ENCODE assay signal across 7 cellular contexts in genomic region chr1:156214024-156214748, GRCh38. TPM values are rescaled to one million over a fixed set of nuclear protein-coding genes. Genes with fewer than 3 reads are reported as not detected.
DNase-seq lines count a peak whose midpoint lies in the region; ATAC-seq, FAIRE-seq and TF ChIP-seq lines count a peak whose summit lies in the region.

No MANE protein-coding gene starts in this region.

- no peak overlapping the region for H4K5ac ChIP-seq in H9 (ENCODE audit: insufficient read length, low read depth, low read length)

- H3K79me2 ChIP-seq in H9 (ENCODE audit: insufficient read depth, low read length) (no peaks in the 10 kb centered on the region), endothelial cell of umbilical vein (ENCODE audit: control insufficient read depth, insufficient read depth, low read length) (peaks cover 8% of the 10 kb centered on the region)

- H3K27ac ChIP-seq in H9 (ENCODE audit: insufficient read length, low read depth, low read length) (no peak overlapping the region), endothelial cell of umbilical vein (ENCODE audit: insufficient read depth, low read depth, low read length) (no peak overlapping the region)

- DNase-seq in H9 (no peak), SHP77 (lab: John Stamatoyannopoulos, UW) (peak; percentile 15 to 49), endothelial cell of umbilical vein (ENCODE audit: low read depth, low spot score) (no peak), progenitor cell of endocrine pancreas (ENCODE audit: low spot score, unreplicated experiment) (no peak), NCI-H1105 (lab: John Stamatoyannopoulos, UW) (no peak)

- H3K4me1 Mint-ChIP-seq in H9 (peaks cover 19% of the 10 kb centered on the region in 2 experiments), progenitor cell of endocrine pancreas (ENCODE audit: low read depth) (peaks cover 10% of the 10 kb centered on the region)

- H4K91ac ChIP-seq in H9 (ENCODE audit: insufficient read length, low read depth, low read length) = no peak overlapping the region

- peaks cover 2% of the 10 kb centered on the region; the same call in 1 of the 2 replicates for H3K27me3 Mint-ChIP-seq in H9 (ENCODE audit: low read depth)
- no peaks in the 10 kb centered on the region for H3K27me3 Mint-ChIP-seq in progenitor cell of endocrine pancreas

- H3K14ac ChIP-seq in H9 (ENCODE audit: insufficient read depth, low read length) = no peak overlapping the region

- no peaks in the 10 kb centered on the region for H3K9me3 ChIP-seq in H9 (ENCODE audit: control insufficient read depth, low read depth, low read length)
- H3K9me3 ChIP-seq in endothelial cell of umbilical vein (replicated peaks; ENCODE audit: control insufficient read depth, insufficient read depth, low read length) = no peaks in the 10 kb centered on the region

- no CpG with 5 or more reads among the region's 16 CpGs for WGBS in H9 (ENCODE audit: extremely low coverage, insufficient read length, low lambda C conversion rate)

- no peak overlapping the region for H3K56ac ChIP-seq in H9 (ENCODE audit: insufficient read length, low read depth, low read length)

- no TSS peak for BruUV-seq in endothelial cell of umbilical vein (replicated peaks; lab: Mats Ljungman, UMichigan)

- dilution Hi-C loops in endothelial cell of umbilical vein (cut with MboI; ENCODE audit: extremely low pct_ligation_motif_present, low sequenced_read_pairs) = no loop called here

- no peak overlapping the region for H3K4ac ChIP-seq in H9 (ENCODE audit: low read depth, low read length)

- no peak overlapping the region for H2AK5ac ChIP-seq in H9 (ENCODE audit: insufficient read length, low read length)

- no peak for TF ChIP-seq POLR2A in endothelial cell of umbilical vein (IDR thresholded peaks at IDR 0.05; ENCODE audit: low read depth, low read length)

- peaks cover 8% of the 10 kb centered on the region for H3K23me2 ChIP-seq in H9 (ENCODE audit: insufficient read length, low read depth, low read length, poor library complexity, severe bottlenecking)

- H3K9me1 ChIP-seq in endothelial cell of umbilical vein (replicated peaks; ENCODE audit: control insufficient read depth, extremely low read depth, insufficient read depth, low read length) = no peaks in the 10 kb centered on the region

- no peak overlapping the region for H2BK5ac ChIP-seq in H9 (ENCODE audit: insufficient read length, low read length)

- no peaks in the 10 kb centered on the region for H3K4me1 ChIP-seq in H9 (ENCODE audit: insufficient read depth, low read length)
- H3K4me1 ChIP-seq in endothelial cell of umbilical vein (ENCODE audit: control insufficient read depth, extremely low read depth, insufficient read depth, low read length) = peaks cover 21% of the 10 kb centered on the region

- ATAC-seq in GM18870 (IDR thresholded peaks at IDR 0.05; ENCODE audit: unreplicated experiment) (no peak), HG03565 (IDR thresholded peaks at IDR 0.05; ENCODE audit: unreplicated experiment) (no peak)

- H3K4me3 ChIP-seq in endothelial cell of umbilical vein (replicated peaks in 1 of 3; ENCODE audit: insufficient read depth in 1 of 3, low read depth in 1 of 3, low read length in 3 of 3) = no peak overlapping the region

- no peaks in the 10 kb centered on the region for H3K79me1 ChIP-seq in H9 (ENCODE audit: insufficient read depth, low read depth, low read length, poor library complexity, severe bottlenecking)

- no peak overlapping the region for H3K23ac ChIP-seq in H9 (ENCODE audit: insufficient read length, low read depth, low read length)

- H2BK12ac ChIP-seq in H9 (ENCODE audit: insufficient read length, low read depth, low read length) = no peak overlapping the region

- H4K8ac ChIP-seq in H9 (replicated peaks; ENCODE audit: insufficient read length, low read depth, low read length) = no peak overlapping the region

- CTCF ChIA-PET in endothelial cell of umbilical vein (lab: Charles Lee) = interaction anchor here (3.1 to 4.6 kb wide), 2 partner anchors 10 to 67 kb away, joined by 28 to 43 read pairs; no protein-coding TSS in a partner anchor

- no peak overlapping the region for H2BK15ac ChIP-seq in H9 (ENCODE audit: low read depth, low read length)

- no peak for FAIRE-seq in endothelial cell of umbilical vein (lab: Jason Lieb, UNC)

- no peak overlapping the region for H2BK20ac ChIP-seq in H9 (ENCODE audit: low read depth, low read length, poor library complexity, severe bottlenecking)

- no peaks in the 10 kb centered on the region for H3K27me3 ChIP-seq in H9 (ENCODE audit: insufficient read depth, low read length)
- no peaks in the 10 kb centered on the region for H3K27me3 ChIP-seq in endothelial cell of umbilical vein (ENCODE audit: control insufficient read depth in 2 of 2, insufficient read depth in 2 of 2, low read length in 2 of 2)

- H3K9ac ChIP-seq in H9 (ENCODE audit: extremely low read depth, insufficient read length, low read length) = no peak overlapping the region
- H3K9ac ChIP-seq in endothelial cell of umbilical vein (replicated peaks; ENCODE audit: extremely low read depth, insufficient read depth, low read length) = no peak overlapping the region

- H2AFZ ChIP-seq in H9 (ENCODE audit: low read length) (no peak overlapping the region), endothelial cell of umbilical vein (ENCODE audit: low read depth, low read length) (no peak overlapping the region)

- TF ChIP-seq CTCF in H9 (conservative IDR thresholded peaks at IDR 0.05) (no peak), endothelial cell of umbilical vein (IDR thresholded peaks at IDR 0.05; ENCODE audit: extremely low read depth in 1 of 2, insufficient read depth in 1 of 2, low read depth in 1 of 2, low read length in 2 of 2) (no peak), progenitor cell of endocrine pancreas (IDR thresholded peaks at IDR 0.05; ENCODE audit: unreplicated experiment) (no peak)

- H3K36me3 Mint-ChIP-seq in H9 (ENCODE audit: insufficient read depth in 1 of 3, low read depth in 3 of 3) (peaks cover 15 to 60% (median 29%) of the 10 kb centered on the region in 3 experiments), progenitor cell of endocrine pancreas (ENCODE audit: insufficient read depth) (peaks cover 4% of the 10 kb centered on the region)

- peaks cover 0 to 9% of the 10 kb centered on the region in 2 experiments for H3K36me3 ChIP-seq in endothelial cell of umbilical vein (ENCODE audit: control insufficient read depth in 2 of 2, extremely low read depth in 1 of 2, insufficient read depth in 2 of 2, low read length in 2 of 2)

- H3K9me3 Mint-ChIP-seq in H9 = no peaks in the 10 kb centered on the region
- H3K9me3 Mint-ChIP-seq in progenitor cell of endocrine pancreas (ENCODE audit: low read depth) = no peaks in the 10 kb centered on the region

- peak overlapping the region; percentile 67 to 94 for H3K4me3 Mint-ChIP-seq in H9
- peak overlapping the region; percentile 65 for H3K4me3 Mint-ChIP-seq in progenitor cell of endocrine pancreas (ENCODE audit: low read depth)

- no peak overlapping the region for H3K18ac ChIP-seq in H9 (ENCODE audit: insufficient read length, low read depth, low read length)

- POLR2A ChIA-PET in endothelial cell of umbilical vein (lab: Charles Lee) = interaction anchor here (1.6 kb wide), 1 partner anchor 67 kb away, joined by 3 read pairs; no protein-coding TSS in a partner anchor

- no peaks in the 10 kb centered on the region for H4K20me1 ChIP-seq in H9 (ENCODE audit: control insufficient read depth, insufficient read depth, insufficient read length)
- H4K20me1 ChIP-seq in endothelial cell of umbilical vein (replicated peaks; ENCODE audit: control insufficient read depth, extremely low read depth, insufficient read depth, low read length) = no peaks in the 10 kb centered on the region

- H3T11ph ChIP-seq in H9 (ENCODE audit: low read length) = no peak overlapping the region

- intact Hi-C loops in endothelial cell of umbilical vein (cut with micrococcal nuclease) = loop anchor here (5.0 kb wide), 1 partner anchor 112 kb away; no protein-coding TSS in a partner anchor

- H3K27ac Mint-ChIP-seq in H9 (peak overlapping the region in 2 of 3 experiments; percentile 78 to 90; a peak in 4 of 7 replicates), progenitor cell of endocrine pancreas (peak overlapping the region; percentile 62)

- H2BK120ac ChIP-seq in H9 (ENCODE audit: low read depth, low read length, poor library complexity, severe bottlenecking) = no peak overlapping the region

- H3K4me2 ChIP-seq in H9 (ENCODE audit: insufficient read depth, insufficient read length, low read length) (no peak overlapping the region), endothelial cell of umbilical vein (ENCODE audit: insufficient read depth, low read length) (peak overlapping the region; percentile 89)

RNA-seq across cellular contexts. Expression of gene PMF1, which starts 1.4 kb away (rescaled TPM):
- total RNA-seq in H9 (2021) (136 and 143 TPM in 2 replicates), endothelial cell of umbilical vein (58.4 and 61.6 TPM in 2 replicates), progenitor cell of endocrine pancreas (77.7 and 80.9 TPM in 2 replicates)
- 134 and 147 TPM in 2 replicates for polyA plus RNA-seq in endothelial cell of umbilical vein
- 97.0 and 102 TPM in 2 replicates for polyA plus RNA-seq in endothelial cell of umbilical vein (2011; cell fraction: cytosol; rRNA removed)
- polyA plus RNA-seq in endothelial cell of umbilical vein (2011; cell fraction: nucleus; rRNA removed) = 64.6 and 66.0 TPM in 2 replicates
- 35.0 and 37.3 TPM in 2 replicates for polyA plus RNA-seq in endothelial cell of umbilical vein (2012)
- polyA minus RNA-seq in endothelial cell of umbilical vein = 36.0 and 43.0 TPM in 2 replicates
- polyA minus RNA-seq in endothelial cell of umbilical vein (2011; cell fraction: cytosol; rRNA and poly(A)+ RNA removed) = 28.6 TPM
- 14.3 and 15.8 TPM in 2 replicates for polyA minus RNA-seq in endothelial cell of umbilical vein (2011; cell fraction: nucleus; rRNA and poly(A)+ RNA removed)

RNA-seq across cellular contexts. Expression of gene SLC25A44, which starts 20.3 kb away (rescaled TPM):
- total RNA-seq in H9 (2021) = 40.2 and 47.4 TPM in 2 replicates
- total RNA-seq in endothelial cell of umbilical vein = 24.0 and 26.3 TPM in 2 replicates
- polyA plus RNA-seq in endothelial cell of umbilical vein = 30.2 and 30.6 TPM in 2 replicates
- polyA plus RNA-seq in endothelial cell of umbilical vein (2011; cell fraction: cytosol; rRNA removed) = 25.9 and 28.4 TPM in 2 replicates
- polyA plus RNA-seq in endothelial cell of umbilical vein (2011; cell fraction: nucleus; rRNA removed) = 23.9 and 25.4 TPM in 2 replicates
- 19.5 and 23.2 TPM in 2 replicates for polyA plus RNA-seq in endothelial cell of umbilical vein (2012)
- 45.7 and 46.5 TPM in 2 replicates for polyA minus RNA-seq in endothelial cell of umbilical vein
- 19.2 TPM for polyA minus RNA-seq in endothelial cell of umbilical vein (2011; cell fraction: cytosol; rRNA and poly(A)+ RNA removed)
- polyA minus RNA-seq in endothelial cell of umbilical vein (2011; cell fraction: nucleus; rRNA and poly(A)+ RNA removed) = 10.6 and 15.9 TPM in 2 replicates
- 14.3 and 20.4 TPM in 2 replicates for total RNA-seq in progenitor cell of endocrine pancreas

RNA-seq across cellular contexts. Expression of gene BGLAP, which starts 27.8 kb away (rescaled TPM):
- 2.4 and 3.0 TPM in 2 replicates for total RNA-seq in H9 (2021)
- total RNA-seq in endothelial cell of umbilical vein = 1.0 and 2.4 TPM in 2 replicates
- polyA plus RNA-seq in endothelial cell of umbilical vein = 0.65 and 1.2 TPM in 2 replicates
- polyA plus RNA-seq in endothelial cell of umbilical vein (2011; cell fraction: cytosol; rRNA removed) = 0.14 and 0.35 TPM in 2 replicates
- polyA plus RNA-seq in endothelial cell of umbilical vein (2011; cell fraction: nucleus; rRNA removed) = 3.2 and 3.3 TPM in 2 replicates
- 0.31 and 0.37 TPM in 2 replicates for polyA plus RNA-seq in endothelial cell of umbilical vein (2012)
- 0.95 TPM in 1 of 2 replicates, not detected in the other for polyA minus RNA-seq in endothelial cell of umbilical vein
- polyA minus RNA-seq in endothelial cell of umbilical vein (2011; cell fraction: cytosol; rRNA and poly(A)+ RNA removed) = not detected
- 1.6 and 4.2 TPM in 2 replicates for polyA minus RNA-seq in endothelial cell of umbilical vein (2011; cell fraction: nucleus; rRNA and poly(A)+ RNA removed)
- total RNA-seq in progenitor cell of endocrine pancreas = 4.8 and 5.8 TPM in 2 replicates

RNA-seq across cellular contexts. Expression of gene PAQR6, which starts 33.7 kb away (rescaled TPM):
- total RNA-seq in H9 (2021) (14.6 and 15.8 TPM in 2 replicates), endothelial cell of umbilical vein (1.6 and 2.2 TPM in 2 replicates), progenitor cell of endocrine pancreas (21.5 and 22.3 TPM in 2 replicates)
- 1.3 and 1.6 TPM in 2 replicates for polyA plus RNA-seq in endothelial cell of umbilical vein
- 0.05 and 0.17 TPM in 2 replicates for polyA plus RNA-seq in endothelial cell of umbilical vein (2011; cell fraction: cytosol; rRNA removed)
- 4.4 and 5.6 TPM in 2 replicates for polyA plus RNA-seq in endothelial cell of umbilical vein (2011; cell fraction: nucleus; rRNA removed)
- 0.94 and 1.4 TPM in 2 replicates for polyA plus RNA-seq in endothelial cell of umbilical vein (2012)
- polyA minus RNA-seq in endothelial cell of umbilical vein = 0.68 TPM in 1 of 2 replicates, not detected in the other
- 0.72 TPM for polyA minus RNA-seq in endothelial cell of umbilical vein (2011; cell fraction: cytosol; rRNA and poly(A)+ RNA removed)
- 1.1 and 1.5 TPM in 2 replicates for polyA minus RNA-seq in endothelial cell of umbilical vein (2011; cell fraction: nucleus; rRNA and poly(A)+ RNA removed)

Comparison
In these comparisons a context has a peak if more than half of its experiments do, and no peak if none do; other contexts are left out.
1. DNase-seq: peak in SHP77 (2 of 2); none in H9 (single experiment), endothelial cell of umbilical vein (single experiment), progenitor cell of endocrine pancreas (single experiment) and NCI-H1105 (single experiment).